In genomic region chr6:30769088-30769852, GRCh38 we compare ENCODE assay signal across 8 cellular contexts. TPM values are rescaled to one million over a fixed set of nuclear protein-coding genes. Genes with fewer than 3 reads are reported as not detected.
DNase-seq lines count a peak whose midpoint lies in the region; ATAC-seq, FAIRE-seq and TF ChIP-seq lines count a peak whose summit lies in the region.

No MANE protein-coding gene starts in this region.

- DNase-seq in HFFc6 (peak; percentile 94), T1000 (lab: John Stamatoyannopoulos, UW) (peak; percentile 83), GM12878 (ENCODE audit: low read depth, low spot score) (no peak), immature natural killer cell (no peak), NCI-H526 treated with DMSO at 0.1 percent for 48 hours (lab: John Stamatoyannopoulos, UW) (no peak), NCI-H1417 treated with DMSO at 0.1 percent for 48 hours (lab: John Stamatoyannopoulos, UW) (no peak), NCI-H2029 (lab: John Stamatoyannopoulos, UW) (no peak)
- peak; percentile 36 to 72 for DNase-seq in stimulated activated CD4-positive, alpha-beta T cell treated with anti-CD3 and anti-CD28 coated beads, Interleukin-1b, Interleukin-23, amount 100 ng/mL, for 1 hour (ENCODE audit: low read depth in 2 of 2)

- H4K20me1 ChIP-seq in GM12878 (ENCODE audit: control insufficient read depth, insufficient read depth), result no peaks in the 10 kb centered on the region

- no peak overlapping the region for H2AFZ ChIP-seq in GM12878 (ENCODE audit: control insufficient read depth, low read depth, low read length)

- no peaks in the 10 kb centered on the region for H3K9me3 Mint-ChIP-seq in HFFc6
- no peaks in the 10 kb centered on the region for H3K9me3 Mint-ChIP-seq in immature natural killer cell

- H3K27me3 Mint-ChIP-seq in HFFc6 (ENCODE audit: insufficient read depth), result peaks cover 2% of the 10 kb centered on the region; the same call in 1 of the 2 replicates
- H3K27me3 Mint-ChIP-seq in immature natural killer cell (ENCODE audit: low read depth in 3 of 3), result peaks cover 2 to 9% (median 7%) of the 10 kb centered on the region in 3 donors

- RAD21 ChIA-PET in GM12878 (lab: Charles Lee; ENCODE audit: unreplicated experiment), result interaction anchor here (0.6 to 7.4 kb wide), 15 partner anchors 8 to 115 kb away, joined by 3 to 98 read pairs (median 5); partner anchors contain the start of gene DDR1

- CTCF ChIA-PET in GM12878 (lab: Yijun Ruan, JAX), result interaction anchor here (0.9 to 5.0 kb wide), 12 partner anchors 11 to 58 kb away, joined by 4 to 39 read pairs (median 7); partner anchors contain the start of gene IER3

- peak overlapping the region; percentile 13; the same call in 1 of the 2 replicates for H3K4me2 ChIP-seq in GM12878 (ENCODE audit: control insufficient read depth, insufficient read depth)

- TF ChIP-seq CTCF in HFFc6 (IDR thresholded peaks at IDR 0.05), result no peak
- no peak for TF ChIP-seq CTCF in GM12878 (IDR thresholded peaks at IDR 0.05 in 2 of 3, conservative IDR thresholded peaks at IDR 0.05 in 1 of 3; ENCODE audit: control insufficient read depth in 2 of 3, extremely low read depth in 1 of 3, insufficient read depth in 1 of 3, low read depth in 3 of 3, low read length in 3 of 3)

- no peaks in the 10 kb centered on the region for H3K27me3 ChIP-seq in GM12878 (replicated peaks in 1 of 2; ENCODE audit: control insufficient read depth in 2 of 2, insufficient read depth in 2 of 2, low read length in 1 of 2)

- H3K9ac ChIP-seq in GM12878 (ENCODE audit: control insufficient read depth, insufficient read depth, low read length), result no peak overlapping the region

- no peaks in the 10 kb centered on the region; the same call in 2 of the 3 replicates for H3K9me3 ChIP-seq in GM12878 (replicated peaks; ENCODE audit: control insufficient read depth, insufficient read depth, low read length)

- H3K4me1 ChIP-seq in GM12878 (ENCODE audit: control insufficient read depth, insufficient read depth, low read length), result peaks cover 33% of the 10 kb centered on the region

- peak overlapping the region; percentile 99 for H3K27ac Mint-ChIP-seq in HFFc6
- peak overlapping the region in 5 of 6 donors; percentile 15 to 77 (median 52) for H3K27ac Mint-ChIP-seq in immature natural killer cell

- H3K4me1 Mint-ChIP-seq in HFFc6 (ENCODE audit: low read depth), result peaks cover 81% of the 10 kb centered on the region
- peaks cover 22 to 26% of the 10 kb centered on the region in 2 donors for H3K4me1 Mint-ChIP-seq in immature natural killer cell

- ATAC-seq in GM12878, result peak; percentile 38

- WGBS in GM12878 (ENCODE audit: insufficient coverage, insufficient replicate concordance, low lambda C conversion rate, missing lambda C conversion rate), result 58% methylated on average over 15 of the region's 16 CpGs

- H3K79me2 ChIP-seq in GM12878 (ENCODE audit: control insufficient read depth, insufficient read depth, low read length), result no peaks in the 10 kb centered on the region

- in situ Hi-C loops in GM12878 (cut with MboI), result no loop called here

- H3K4me3 ChIP-seq in GM12878, result no peak overlapping the region

- SMC1A ChIA-PET in GM12878 (lab: Charles Lee; ENCODE audit: uncharacterized antibody, unreplicated experiment), result interaction anchor here (1.0 to 9.7 kb wide), 14 partner anchors 7 to 59 kb away, joined by 3 to 217 read pairs (median 16); partner anchors contain the start of gene FLOT1

- intact Hi-C loops in GM12878 (cut with micrococcal nuclease; ENCODE audit: unreplicated experiment), result no loop called here

- no TSS peak for BruUV-seq in GM12878 (replicated peaks; lab: Mats Ljungman, UMichigan)

- peak overlapping the region; percentile 86 for H3K4me3 Mint-ChIP-seq in HFFc6
- peak overlapping the region; percentile 42 to 76 (median 64) for H3K4me3 Mint-ChIP-seq in immature natural killer cell

- H3K27ac ChIP-seq in GM12878 (ENCODE audit: control insufficient read depth, insufficient read depth), result no peak overlapping the region; the same call in 1 of the 2 replicates

- TF ChIP-seq EP300 in GM12878 (IDR thresholded peaks at IDR 0.05; ENCODE audit: borderline replicate concordance in 1 of 2, control insufficient read depth in 1 of 2, low read depth in 2 of 2, low read length in 2 of 2), result peak in 1 of 2 experiments; percentile 56; a peak in 2 of 4 replicates

- TF ChIP-seq RAD21 in GM12878 (IDR thresholded peaks at IDR 0.05; ENCODE audit: insufficient read depth, low read depth, low read length), result no peak

- TF ChIP-seq POLR2A in GM12878 (IDR thresholded peaks at IDR 0.05; ENCODE audit: low read depth, low read length), result no peak

- no peaks in the 10 kb centered on the region for H3K36me3 ChIP-seq in GM12878 (ENCODE audit: control insufficient read depth in 2 of 2, insufficient read depth in 2 of 2, low read length in 1 of 2)

- H3K36me3 Mint-ChIP-seq in HFFc6 (ENCODE audit: low read depth), result peaks cover 5% of the 10 kb centered on the region
- H3K36me3 Mint-ChIP-seq in immature natural killer cell, result peaks cover 0 to 4% (median 4%) of the 10 kb centered on the region in 3 donors

- POLR2A ChIA-PET in GM12878 (lab: Charles Lee), result interaction anchor here (0.6 to 6.2 kb wide), 17 partner anchors 8 to 131 kb away, joined by 3 to 89 read pairs (median 7); partner anchors contain the start of genes FLOT1 and IER3

- FAIRE-seq in GM12878 (lab: Jason Lieb, UNC), result no peak

RNA-seq across cellular contexts. Expression of gene IER3, which starts 24.9 kb away (rescaled TPM):
- 10 to 100 TPM; 38.1 to 62.4 (median 60.2) TPM for total RNA-seq in HFFc6 (2021; fragmentation: NEBNext Ultra II Directional; extraction: Animal tissue kit (Norgen Biotek cat#: 25700))
- total RNA-seq in GM12878 (2013; cell fraction: nucleolus; rRNA removed), result 22.9 and 23.9 TPM in 2 replicates
- total RNA-seq in GM12878 (2014; rRNA removed) (67.2 and 71.6 TPM in 2 replicates), GM12878 (2014; rRNA removed; fragmentation: Illumina TruSeq; extraction: Trizol) (42.0 and 43.2 TPM in 2 replicates), GM12878 (2021) (65.8 and 80.7 TPM in 2 replicates)
- polyA plus RNA-seq in GM12878 (2011; ENCODE audit: low read depth), result 10.6 TPM
- polyA plus RNA-seq in GM12878 (2011; rRNA removed) (100 and 104 TPM in 2 replicates), GM12878 (2014; fragmentation: Illumina TruSeq; extraction: Trizol) (8.3 and 22.5 TPM in 2 replicates), GM12878 (2014; fragmentation: Nextera tagmentation; extraction: Ambion mirVana) (1 to 10 TPM; 1.9 to 7.3 TPM), GM12878 (2014; rRNA removed) (63.8 and 71.6 TPM in 2 replicates), GM12878 (2016; fragmentation: Nextera tagmentation; extraction: Ambion mirVana) (10 to 100 TPM; 16.1 to 19.5 TPM), immature natural killer cell (1 to 10 TPM; 1.0 to 2.7 (median 1.6) TPM)
- polyA plus RNA-seq in GM12878 (2011; cell fraction: cytosol; rRNA removed), result 96.0 and 101 TPM in 2 replicates
- 183 and 184 TPM in 2 replicates for polyA plus RNA-seq in GM12878 (2011; cell fraction: nucleus; rRNA removed)
- polyA plus RNA-seq in GM12878 (2012), result 21.4 and 31.8 TPM in 2 replicates
- 63.6 and 100 TPM in 2 replicates for polyA minus RNA-seq in GM12878 (2011; rRNA and poly(A)+ RNA removed)
- 102 and 106 TPM in 2 replicates for polyA minus RNA-seq in GM12878 (2011; cell fraction: cytosol; rRNA and poly(A)+ RNA removed)
- 70.4 and 103 TPM in 2 replicates for polyA minus RNA-seq in GM12878 (2011; cell fraction: nucleus; rRNA and poly(A)+ RNA removed)

RNA-seq across cellular contexts. Expression of gene FLOT1, which starts 26.8 kb away (rescaled TPM):
- total RNA-seq in HFFc6 (2021; fragmentation: NEBNext Ultra II Directional; extraction: Animal tissue kit (Norgen Biotek cat#: 25700)), result 100 to 1,000 TPM; 218 to 286 (median 236) TPM
- 83.3 and 102 TPM in 2 replicates for total RNA-seq in GM12878 (2013; cell fraction: nucleolus; rRNA removed)
- total RNA-seq in GM12878 (2014; rRNA removed) (98.4 and 102 TPM in 2 replicates), GM12878 (2014; rRNA removed; fragmentation: Illumina TruSeq; extraction: Trizol) (71.2 and 73.6 TPM in 2 replicates), GM12878 (2021) (111 and 115 TPM in 2 replicates)
- 57.9 TPM for polyA plus RNA-seq in GM12878 (2011; ENCODE audit: low read depth)
- polyA plus RNA-seq in GM12878 (2011; rRNA removed) (113 and 153 TPM in 2 replicates), GM12878 (2014; fragmentation: Illumina TruSeq; extraction: Trizol) (102 and 112 TPM in 2 replicates), GM12878 (2014; fragmentation: Nextera tagmentation; extraction: Ambion mirVana) (10 to 100 TPM; 12.3 to 16.8 TPM), GM12878 (2014; rRNA removed) (140 and 153 TPM in 2 replicates), GM12878 (2016; fragmentation: Nextera tagmentation; extraction: Ambion mirVana) (100 to 1,000 TPM; 114 to 119 TPM), immature natural killer cell (100 to 1,000 TPM; 148 to 214 (median 174) TPM)
- polyA plus RNA-seq in GM12878 (2011; cell fraction: cytosol; rRNA removed), result 161 and 169 TPM in 2 replicates
- 189 and 204 TPM in 2 replicates for polyA plus RNA-seq in GM12878 (2011; cell fraction: nucleus; rRNA removed)
- polyA plus RNA-seq in GM12878 (2012), result 103 and 110 TPM in 2 replicates
- 106 and 129 TPM in 2 replicates for polyA minus RNA-seq in GM12878 (2011; rRNA and poly(A)+ RNA removed)
- polyA minus RNA-seq in GM12878 (2011; cell fraction: cytosol; rRNA and poly(A)+ RNA removed), result 45.0 and 45.6 TPM in 2 replicates
- 64.8 and 96.5 TPM in 2 replicates for polyA minus RNA-seq in GM12878 (2011; cell fraction: nucleus; rRNA and poly(A)+ RNA removed)

RNA-seq across cellular contexts. Expression of gene TUBB, which starts 49.1 kb away (rescaled TPM):
- 1,000 to 10,000 TPM; 1,052 to 1,712 (median 1,589) TPM for total RNA-seq in HFFc6 (2021; fragmentation: NEBNext Ultra II Directional; extraction: Animal tissue kit (Norgen Biotek cat#: 25700))
- total RNA-seq in GM12878 (2013; cell fraction: nucleolus; rRNA removed), result 180 and 186 TPM in 2 replicates
- total RNA-seq in GM12878 (2014; rRNA removed) (1,600 and 1,662 TPM in 2 replicates), GM12878 (2014; rRNA removed; fragmentation: Illumina TruSeq; extraction: Trizol) (1,225 and 1,242 TPM in 2 replicates), GM12878 (2021) (1,685 and 1,700 TPM in 2 replicates)
- polyA plus RNA-seq in GM12878 (2011; ENCODE audit: low read depth), result 770 TPM
- polyA plus RNA-seq in GM12878 (2011; rRNA removed) (1,703 and 2,596 TPM in 2 replicates), GM12878 (2014; fragmentation: Illumina TruSeq; extraction: Trizol) (2,402 and 3,052 TPM in 2 replicates), GM12878 (2014; fragmentation: Nextera tagmentation; extraction: Ambion mirVana) (1,000 to 10,000 TPM; 1,039 to 1,376 TPM), GM12878 (2014; rRNA removed) (2,367 and 2,490 TPM in 2 replicates), GM12878 (2016; fragmentation: Nextera tagmentation; extraction: Ambion mirVana) (1,000 to 10,000 TPM; 1,510 to 1,651 TPM), immature natural killer cell (100 to 1,000 TPM in 1 of 3 donors, 10 to 100 TPM in 2; 80.8 to 215 (median 84.0) TPM)
- 2,686 and 3,225 TPM in 2 replicates for polyA plus RNA-seq in GM12878 (2011; cell fraction: cytosol; rRNA removed)
- polyA plus RNA-seq in GM12878 (2011; cell fraction: nucleus; rRNA removed), result 1,113 and 1,357 TPM in 2 replicates
- 828 and 941 TPM in 2 replicates for polyA plus RNA-seq in GM12878 (2012)
- 2,195 and 2,964 TPM in 2 replicates for polyA minus RNA-seq in GM12878 (2011; rRNA and poly(A)+ RNA removed)
- 626 and 717 TPM in 2 replicates for polyA minus RNA-seq in GM12878 (2011; cell fraction: cytosol; rRNA and poly(A)+ RNA removed)
- polyA minus RNA-seq in GM12878 (2011; cell fraction: nucleus; rRNA and poly(A)+ RNA removed), result 193 and 357 TPM in 2 replicates

RNA-seq across cellular contexts. Expression of gene MDC1, which starts 52.2 kb away (rescaled TPM):
- total RNA-seq in HFFc6 (2021; fragmentation: NEBNext Ultra II Directional; extraction: Animal tissue kit (Norgen Biotek cat#: 25700)), result 10 to 100 TPM; 18.4 to 31.9 (median 28.1) TPM
- total RNA-seq in GM12878 (2013; cell fraction: nucleolus; rRNA removed), result 15.3 and 21.3 TPM in 2 replicates
- total RNA-seq in GM12878 (2014; rRNA removed) (11.9 and 12.9 TPM in 2 replicates), GM12878 (2014; rRNA removed; fragmentation: Illumina TruSeq; extraction: Trizol) (12.4 and 12.5 TPM in 2 replicates), GM12878 (2021) (62.5 and 66.9 TPM in 2 replicates)
- 30.8 TPM for polyA plus RNA-seq in GM12878 (2011; ENCODE audit: low read depth)
- polyA plus RNA-seq in GM12878 (2011; rRNA removed) (6.8 and 14.8 TPM in 2 replicates), GM12878 (2014; fragmentation: Illumina TruSeq; extraction: Trizol) (52.7 and 53.6 TPM in 2 replicates), GM12878 (2014; fragmentation: Nextera tagmentation; extraction: Ambion mirVana) (1 to 10 TPM; 5.1 to 6.5 TPM), GM12878 (2014; rRNA removed) (30.1 and 33.3 TPM in 2 replicates), GM12878 (2016; fragmentation: Nextera tagmentation; extraction: Ambion mirVana) (10 to 100 TPM; 31.1 to 36.2 TPM), immature natural killer cell (10 to 100 TPM in 1 of 3 donors, 1 to 10 TPM in 1, not detected in 1; 3.0 to 16.5 TPM)
- 18.4 and 23.7 TPM in 2 replicates for polyA plus RNA-seq in GM12878 (2011; cell fraction: cytosol; rRNA removed)
- polyA plus RNA-seq in GM12878 (2011; cell fraction: nucleus; rRNA removed), result 68.0 and 73.9 TPM in 2 replicates
- polyA plus RNA-seq in GM12878 (2012), result 36.6 and 43.4 TPM in 2 replicates
- polyA minus RNA-seq in GM12878 (2011; rRNA and poly(A)+ RNA removed), result 17.6 and 22.5 TPM in 2 replicates
- 8.5 and 20.0 TPM in 2 replicates for polyA minus RNA-seq in GM12878 (2011; cell fraction: cytosol; rRNA and poly(A)+ RNA removed)
- polyA minus RNA-seq in GM12878 (2011; cell fraction: nucleus; rRNA and poly(A)+ RNA removed), result 7.4 and 14.4 TPM in 2 replicates

Comparison
In these comparisons a context has a peak if more than half of its experiments do, and no peak if none do; other contexts are left out.
1. DNase-seq: peak in HFFc6 (single experiment), T1000 (single experiment) and stimulated activated CD4-positive, alpha-beta T cell treated with anti-CD3 and anti-CD28 coated beads, Interleukin-1b, Interleukin-23, amount 100 ng/mL, for 1 hour (2 of 2); none in GM12878 (single experiment), immature natural killer cell (0 of 3), NCI-H526 treated with DMSO at 0.1 percent for 48 hours (single experiment), NCI-H1417 treated with DMSO at 0.1 percent for 48 hours (single experiment) and NCI-H2029 (single experiment).